23 cellular contexts compared by ENCODE assay signal in the genomic region with DNA sequence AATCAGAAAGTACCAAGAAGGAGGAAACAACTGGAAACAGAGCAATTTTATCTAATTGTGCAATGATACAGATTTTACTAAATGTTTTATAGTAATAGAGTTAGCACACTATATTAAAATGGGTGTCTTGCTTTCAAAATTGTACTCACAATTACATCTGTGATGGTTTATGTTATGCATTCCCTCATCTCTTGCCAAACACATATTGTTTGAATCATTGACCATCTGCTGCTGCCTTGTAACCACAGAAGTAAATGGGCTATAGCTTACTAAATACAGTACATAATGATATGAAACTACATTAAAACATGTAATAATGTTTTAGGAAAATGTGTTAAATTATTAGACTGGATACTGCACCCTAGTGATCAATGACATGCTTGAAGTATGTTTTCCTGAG.
DNase-seq lines count a peak whose midpoint lies in the region; ATAC-seq, FAIRE-seq and TF ChIP-seq lines count a peak whose summit lies in the region.
"Had no signal": no experiment of that assay in that cellular context is flagged by ENCODE, and none has a peak within 500 bp of the region (broad histone marks: within the 10 kb centered on the region; RNA-seq: fewer than 3 reads in every experiment).

No MANE protein-coding gene starts in this region.

- H2AFZ ChIP-seq in astrocyte (ENCODE audit: low read depth, low read length), result no peak overlapping the region

- H4K20me1 ChIP-seq in astrocyte (ENCODE audit: insufficient read depth, low read length), result no peaks in the 10 kb centered on the region

- TF ChIP-seq CTCF in astrocyte (IDR thresholded peaks at IDR 0.05; ENCODE audit: insufficient read depth, low read depth, low read length), result no peak

- H3K4me3 ChIP-seq in astrocyte (ENCODE audit: insufficient read depth, low read depth, low read length), result no peak overlapping the region
- H3K4me3 ChIP-seq: cardiac muscle cell, dorsolateral prefrontal cortex, lower lobe of right lung had no signal

- H3K27me3 Mint-ChIP-seq in astrocyte (ENCODE audit: low read depth, unreplicated experiment), result no peaks in the 10 kb centered on the region
- H3K27me3 Mint-ChIP-seq: progenitor cell of endocrine pancreas had no signal

- DNase-seq in AG08396 (ENCODE audit: low spot score) (peak; percentile 16), HS-5 (ENCODE audit: low read depth) (peak; percentile 40), astrocyte (ENCODE audit: low read depth) (peak; percentile 61), fibroblast of the conjunctiva (ENCODE audit: low read depth) (peak; percentile 51), activated T-cell treated with anti-CD3 and anti-CD28 coated beads for 4 hours (no peak)
- DNase-seq: activated CD4-positive, alpha-beta T cell treated with anti-CD3 and anti-CD28 coated beads, Interleukin-2, amount 50 U/mL, for 4 hours; activated CD8-positive, alpha-beta memory T cell treated with anti-CD3 and anti-CD28 coated beads, Interleukin-2, amount 50 U/mL, for 48 hours; activated gamma-delta T cell; activated naive CD8-positive, alpha-beta T cell treated with anti-CD3 and anti-CD28 coated beads, Interleukin-2, amount 50 U/mL, for 24 hours; CD8-positive, alpha-beta memory T cell; DND-41; dorsolateral prefrontal cortex; lower lobe of right lung; NCI-H526 treated with DMSO at 0.1 percent for 48 hours; stimulated activated CD4-positive, alpha-beta T cell treated with anti-CD3 and anti-CD28 coated beads, Interleukin-1b, Interleukin-23, amount 100 ng/mL, for 48 hours; T1000 had no signal

- H3K36me3 Mint-ChIP-seq in astrocyte (ENCODE audit: low read depth, unreplicated experiment), result no peaks in the 10 kb centered on the region
- H3K36me3 Mint-ChIP-seq: CD8-positive, alpha-beta memory T cell; WTC11 had no signal

- H3K4me2 ChIP-seq in astrocyte (ENCODE audit: low read length), result no peak overlapping the region

- no peak overlapping the region for H3K4me3 Mint-ChIP-seq in astrocyte (ENCODE audit: unreplicated experiment)
- H3K4me3 Mint-ChIP-seq: activated naive CD8-positive, alpha-beta T cell treated with anti-CD3 and anti-CD28 coated beads, Interleukin-2, amount 50 U/mL, for 24 hours; CD8-positive, alpha-beta memory T cell; WTC11 had no signal

- H3K9me3 Mint-ChIP-seq in astrocyte (ENCODE audit: unreplicated experiment), result no peaks in the 10 kb centered on the region
- H3K9me3 Mint-ChIP-seq: activated naive CD8-positive, alpha-beta T cell treated with anti-CD3 and anti-CD28 coated beads, Interleukin-2, amount 50 U/mL, for 24 hours had no signal

- H3K9ac ChIP-seq in astrocyte (ENCODE audit: low read length), result no peak overlapping the region

- ATAC-seq in HG02870 (IDR thresholded peaks at IDR 0.05; ENCODE audit: unreplicated experiment) (no peak), HG03442 (IDR thresholded peaks at IDR 0.05; ENCODE audit: unreplicated experiment) (no peak), GM18502 (IDR thresholded peaks at IDR 0.05; ENCODE audit: poor library complexity, unreplicated experiment) (no peak)
- ATAC-seq: activated naive CD8-positive, alpha-beta T cell treated with anti-CD3 and anti-CD28 coated beads, Interleukin-2, amount 50 U/mL, for 24 hours; lower lobe of right lung; WTC11 had no signal

- no peak overlapping the region for H3K27ac Mint-ChIP-seq in astrocyte (ENCODE audit: unreplicated experiment)
- H3K27ac Mint-ChIP-seq: activated naive CD8-positive, alpha-beta T cell treated with anti-CD3 and anti-CD28 coated beads, Interleukin-2, amount 50 U/mL, for 24 hours; progenitor cell of endocrine pancreas; WTC11 had no signal

- H3K79me2 ChIP-seq in astrocyte (ENCODE audit: insufficient read depth, low read length), result no peaks in the 10 kb centered on the region

- H3K27ac ChIP-seq in astrocyte (ENCODE audit: low read depth, low read length), result no peak overlapping the region
- H3K27ac ChIP-seq: cardiac muscle cell, dorsolateral prefrontal cortex, lower lobe of right lung had no signal

- H3K4me1 ChIP-seq in astrocyte (ENCODE audit: insufficient read depth, low read length), result peaks cover 23% of the 10 kb centered on the region
- H3K4me1 ChIP-seq: lower lobe of right lung had no signal

- FAIRE-seq in astrocyte (lab: Jason Lieb, UNC), result no peak
- FAIRE-seq: urothelium cell line had no signal

- H3K27me3 ChIP-seq in astrocyte (ENCODE audit: insufficient read depth, low read length), result no peaks in the 10 kb centered on the region
- H3K27me3 ChIP-seq: cardiac muscle cell had no signal

- no peaks in the 10 kb centered on the region for H3K4me1 Mint-ChIP-seq in astrocyte (ENCODE audit: low read depth, unreplicated experiment)
- H3K4me1 Mint-ChIP-seq: activated naive CD8-positive, alpha-beta T cell treated with anti-CD3 and anti-CD28 coated beads, Interleukin-2, amount 50 U/mL, for 24 hours; CD8-positive, alpha-beta memory T cell had no signal

- no peaks in the 10 kb centered on the region for H3K9me3 ChIP-seq in astrocyte (ENCODE audit: insufficient read depth, low read depth, low read length)
- H3K9me3 ChIP-seq: lower lobe of right lung had no signal

- no peaks in the 10 kb centered on the region for H3K36me3 ChIP-seq in astrocyte (ENCODE audit: insufficient read depth, low read length)
- H3K36me3 ChIP-seq: cardiac muscle cell, lower lobe of right lung had no signal
